1 cellular context compared by ENCODE assay signal in the genomic region with DNA sequence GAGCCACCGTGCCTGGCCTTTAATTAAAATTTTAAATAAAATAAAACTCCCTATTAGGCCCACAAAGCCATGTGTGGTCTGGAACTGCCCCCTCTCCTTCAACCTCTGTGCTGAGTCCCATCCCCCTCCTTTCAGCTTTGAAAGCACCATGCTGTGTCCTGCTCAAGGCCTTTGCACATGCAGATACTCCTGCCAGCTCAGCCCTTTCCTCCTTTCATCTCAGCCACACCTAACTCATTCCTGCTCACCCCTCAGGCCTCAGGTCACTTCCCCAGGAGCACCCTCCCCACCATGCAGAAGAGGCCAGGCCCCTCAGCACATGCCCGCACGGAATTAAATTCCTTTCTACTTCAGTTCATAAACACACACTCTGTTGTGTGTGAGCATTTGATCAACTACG.
TF ChIP-seq lines count a peak whose summit lies in the region.

No MANE protein-coding gene starts in this region.

TF ChIP-seq in GM23338, 12 proteins besides CTCF, POLR2A, EP300 and RAD21:
- TF ChIP-seq REST (IDR thresholded peaks at IDR 0.05; ENCODE audit: unreplicated experiment) (no peak), JUNB (IDR thresholded peaks at IDR 0.05; ENCODE audit: unreplicated experiment) (no peak), EZH2 (IDR thresholded peaks at IDR 0.05; ENCODE audit: low read depth, unreplicated experiment) (no peak), NANOG (IDR thresholded peaks at IDR 0.05; ENCODE audit: borderline replicate concordance) (peak; percentile 83), STAT1 (IDR thresholded peaks at IDR 0.05; ENCODE audit: unreplicated experiment) (no peak), ZNF114 (CRISPR knock-in tag; IDR thresholded peaks at IDR 0.05) (no peak), ZNF462 (CRISPR knock-in tag; IDR thresholded peaks at IDR 0.05) (0 out of 2 replicates have a peak, but pooled peaks have one; percentile 29), EZH2phosphoT487 (IDR thresholded peaks at IDR 0.05; ENCODE audit: unreplicated experiment) (no peak), POLR2AphosphoS5 (IDR thresholded peaks at IDR 0.05; ENCODE audit: low read depth) (peak; percentile 57), CREB1 (CRISPR knock-in tag; IDR thresholded peaks at IDR 0.05; ENCODE audit: low read depth) (no peak), ETS1 (IDR thresholded peaks at IDR 0.05) (0 out of 2 replicates have a peak, but pooled peaks have one; percentile 12), ZNF331 (CRISPR knock-in tag; IDR thresholded peaks at IDR 0.05; ENCODE audit: low read depth) (peak; percentile 8; the same call in 1 of the 2 replicates)
